8 cellular contexts compared by ENCODE assay signal in genomic region chr2:67650292-67651133, GRCh38.
DNase-seq lines count a peak whose midpoint lies in the region; ATAC-seq, FAIRE-seq and TF ChIP-seq lines count a peak whose summit lies in the region.

No MANE protein-coding gene starts in this region.

- 8 to 9% methylated on average over 4 to 8 of the region's 8 CpGs for WGBS in transverse colon (ENCODE audit: low coverage in 1 of 2), 2 donors

- peak; percentile 69 for TF ChIP-seq CTCF in BE2C (IDR thresholded peaks at IDR 0.05; ENCODE audit: low read depth, low read length)
- TF ChIP-seq CTCF in transverse colon (IDR thresholded peaks at IDR 0.05), result peak; percentile 30 to 59 (median 50)

- no peak for TF ChIP-seq POLR2A in transverse colon (IDR thresholded peaks at IDR 0.05)

- TF ChIP-seq EP300 in transverse colon (IDR thresholded peaks at IDR 0.05; ENCODE audit: low read depth), result no peak

- H3K4me3 ChIP-seq in BE2C (ENCODE audit: low read depth, low read length), result no peak overlapping the region
- no peak overlapping the region for H3K4me3 ChIP-seq in transverse colon

- peak overlapping the region; percentile 73 to 83 (median 78) for H3K27ac ChIP-seq in transverse colon

- H3K9me3 ChIP-seq in BE2C, result no peaks in the 10 kb centered on the region
- H3K9me3 ChIP-seq in transverse colon, result no peaks in the 10 kb centered on the region

- no peaks in the 10 kb centered on the region for H3K27me3 ChIP-seq in BE2C
- H3K27me3 ChIP-seq in transverse colon, result no peaks in the 10 kb centered on the region

- H3K4me1 ChIP-seq in BE2C (peaks cover 3% of the 10 kb centered on the region; the same call in 1 of the 2 replicates), transverse colon (peaks cover 2 to 26% (median 12%) of the 10 kb centered on the region in 4 donors)

- FAIRE-seq in endometrium (lab: Jason Lieb, UNC), result peak; percentile 93

- in situ Hi-C loops in transverse colon (cut with MboI; ENCODE audit: low pct_ligation_motif_present in 1 of 4, low pct_unique_long_range_greater_than_20kb in 1 of 4, low sequenced_read_pairs in 3 of 4), result no loop called here

- peak; percentile 70 for DNase-seq in BE2C
- DNase-seq in HCEC 1CT, result peak; percentile 92
- DNase-seq in lung microvascular endothelial cell (ENCODE audit: low read depth in 2 of 2), result peak; percentile 86 to 92
- peak; percentile 66 for DNase-seq in transverse colon

- ATAC-seq in HG03108 (IDR thresholded peaks at IDR 0.05; ENCODE audit: unreplicated experiment) (no peak), GM21737 (IDR thresholded peaks at IDR 0.05; ENCODE audit: unreplicated experiment) (no peak)

- no peaks in the 10 kb centered on the region for H3K36me3 ChIP-seq in BE2C
- H3K36me3 ChIP-seq in transverse colon, result no peaks in the 10 kb centered on the region

- intact Hi-C loops in transverse colon (cut with DNase I; ENCODE audit: low total_unique reads), result no loop called here

TF ChIP-seq in PFSK-1, 5 proteins besides CTCF, POLR2A, EP300 and RAD21:
- TF ChIP-seq POLR2AphosphoS5 (IDR thresholded peaks at IDR 0.05; ENCODE audit: low read depth, low read length), result no peak
- no peak for TF ChIP-seq TAF1 (IDR thresholded peaks at IDR 0.05; ENCODE audit: borderline replicate concordance, insufficient read depth, low read length)
- TF ChIP-seq SIN3A (IDR thresholded peaks at IDR 0.05; ENCODE audit: borderline replicate concordance, insufficient read depth, low read length), result no peak
- peak; percentile 60 for TF ChIP-seq FOXP2 (optimal IDR thresholded peaks at IDR 0.05; ENCODE audit: borderline replicate concordance, extremely low read depth, extremely low read length, insufficient read depth)
